Comparison of ENCODE assay signal across 8 cellular contexts in the genomic region with DNA sequence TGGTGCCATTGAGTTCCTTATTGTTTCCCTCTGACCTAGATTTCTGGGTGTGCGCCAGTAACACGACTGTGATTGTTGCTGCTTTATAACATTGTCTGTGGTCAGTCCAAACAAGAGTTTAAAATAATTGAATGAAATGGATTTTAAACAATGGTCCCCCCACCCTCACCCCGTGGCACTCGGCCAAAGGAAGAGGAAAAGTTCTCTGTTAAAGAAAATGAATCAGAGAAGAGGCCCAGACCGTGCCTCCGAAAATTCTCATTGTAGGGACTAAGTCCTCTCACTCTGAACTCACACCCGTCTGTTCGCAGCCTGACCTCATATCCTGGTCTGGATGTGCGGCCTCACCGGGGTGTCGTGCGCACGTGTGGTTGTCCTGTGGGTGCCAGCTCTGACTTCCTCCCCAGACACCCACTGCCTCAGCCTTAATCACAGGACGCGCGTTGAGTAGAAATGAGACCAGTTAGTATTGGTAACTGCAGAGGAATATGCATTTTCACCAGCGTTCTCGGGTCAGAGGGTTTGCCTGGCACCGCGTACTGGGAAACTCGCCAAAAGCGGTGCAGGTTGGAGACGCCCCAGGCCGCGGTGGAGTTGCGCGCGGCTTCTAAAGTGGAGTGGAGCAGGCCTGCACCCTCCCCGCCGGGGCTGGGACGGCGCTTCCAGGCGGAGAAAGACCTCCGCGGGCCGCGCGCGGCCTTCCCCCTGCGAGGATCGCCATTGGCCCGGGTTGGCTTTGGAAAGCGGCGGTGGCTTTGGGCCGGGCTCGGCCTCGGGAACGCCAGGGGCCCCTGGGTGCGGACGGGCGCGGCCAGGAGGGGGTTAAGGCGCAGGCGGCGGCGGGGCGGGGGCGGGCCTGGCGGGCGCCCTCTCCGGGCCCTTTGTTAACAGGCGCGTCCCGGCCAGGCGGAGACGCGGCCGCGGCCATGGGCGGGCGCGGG. TPM values are rescaled to one million over a fixed set of nuclear protein-coding genes. Genes with fewer than 3 reads are reported as not detected.
DNase-seq lines count a peak whose midpoint lies in the region; ATAC-seq and TF ChIP-seq lines count a peak whose summit lies in the region.

Gene ABL1, plus strand, starts transcription at position 884 of the 941 bp plus-strand sequence. CDS start 193 bp downstream, outside the sequence.

- TF ChIP-seq CTCF in HFFc6 (IDR thresholded peaks at IDR 0.05), result no peak

- H3K36me3 Mint-ChIP-seq in HFFc6 (ENCODE audit: low read depth), result peaks cover 14% of the 10 kb centered on the region; the same call in 1 of the 2 replicates

- H3K27me3 Mint-ChIP-seq in HFFc6 (ENCODE audit: insufficient read depth), result no peaks in the 10 kb centered on the region; the same call in 1 of the 2 replicates

- H3K4me3 Mint-ChIP-seq in HFFc6, result peak within 1 kb of the TSS; percentile 97

- H3K4me3 ChIP-seq in GM08714 (ENCODE audit: low read length) (peak within 1 kb of the TSS; percentile 90), skeletal muscle cell (ENCODE audit: low read depth, low read length) (peak within 1 kb of the TSS; percentile 76)

- peaks cover 57% of the 10 kb centered on the region for H3K4me1 Mint-ChIP-seq in HFFc6 (ENCODE audit: low read depth)

- no peaks in the 10 kb centered on the region for H3K9me3 Mint-ChIP-seq in HFFc6

- ATAC-seq in HG02970 (IDR thresholded peaks at IDR 0.05; ENCODE audit: low FRiP score, unreplicated experiment), result no peak

- peak within 1 kb of the TSS; percentile 99 for H3K27ac Mint-ChIP-seq in HFFc6

- DNase-seq in HFFc6, result peak; percentile 92
- peak; percentile 25 for DNase-seq in NCI-H1417 treated with DMSO at 0.1 percent for 48 hours (lab: John Stamatoyannopoulos, UW)
- peak; percentile 79 for DNase-seq in T1000 (lab: John Stamatoyannopoulos, UW)
- peak; percentile 90 for DNase-seq in astrocyte of the hippocampus (ENCODE audit: low read depth, low spot score)
- peak in 41 of 51 donors; percentile 32 to 89 (median 72) for DNase-seq in hypothalamus (lab: John Stamatoyannopoulos, UW)
- peak; percentile 71 for DNase-seq in skeletal muscle cell (ENCODE audit: low read depth)

RNA-seq across cellular contexts. Expression of gene ABL1, which starts in this region (rescaled TPM):
- total RNA-seq in HFFc6 (2021; fragmentation: NEBNext Ultra II Directional; extraction: Animal tissue kit (Norgen Biotek cat#: 25700)), result 10 to 100 TPM; 56.0 to 63.5 (median 62.8) TPM

Comparison
In these comparisons a context has a peak if more than half of its experiments do, and no peak if none do; other contexts are left out.
1. DNase-seq: peak in every context shown above with its lines; median percentile 92 in HFFc6; 90 in astrocyte of the hippocampus; 79 in T1000; 72 in hypothalamus; 71 in skeletal muscle cell; 25 in NCI-H1417 treated with DMSO at 0.1 percent for 48 hours.